ENCODE assay signal across 15 cellular contexts in the genomic region with DNA sequence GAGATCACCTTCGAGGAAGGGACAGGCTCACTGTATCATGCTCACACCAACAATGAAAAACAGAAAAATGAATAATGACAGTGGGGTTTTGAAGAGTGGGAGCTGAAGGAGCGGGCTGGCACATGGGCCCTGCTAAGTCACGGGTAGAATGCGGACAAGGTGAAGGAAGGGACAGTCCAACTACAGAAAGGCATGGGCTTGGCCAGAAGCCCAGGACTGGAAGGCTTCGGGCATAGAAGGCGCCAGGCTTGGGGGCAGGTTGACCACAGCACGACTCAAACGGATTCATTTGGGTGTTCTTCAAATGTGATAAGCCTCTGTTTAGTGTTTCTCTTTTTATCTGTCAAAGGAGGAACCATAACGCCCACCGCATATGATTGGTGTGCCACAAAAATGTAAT.
"Had no signal": no experiment of that assay in that cellular context is flagged by ENCODE, and none has a peak within 500 bp of the region (broad histone marks: within the 10 kb centered on the region; RNA-seq: fewer than 3 reads in every experiment).

No MANE protein-coding gene starts in this region.

- H3K27me3 ChIP-seq: breast epithelium, sigmoid colon had no signal

- H3K27ac ChIP-seq: breast epithelium, prostate gland, sigmoid colon, VCaP had no signal

- H3K4me1 ChIP-seq: breast epithelium, prostate gland, sigmoid colon had no signal

- ATAC-seq: esophagus mucosa; mucosa of descending colon; natural killer cell; stimulated activated naive CD8-positive, alpha-beta T cell treated with anti-CD3 and anti-CD28 coated beads, Interleukin-15, Interleukin-2, amounts not matched to agents 100 U/mL and 50 U/mL, for 24 hours had no signal

- DNase-seq: activated CD4-positive, alpha-beta memory T cell treated with anti-CD3 and anti-CD28 coated beads, Interleukin-2, amount 10 ng/mL, durations not matched to agents 7 days and 5 days; activated gamma-delta T cell; activated naive CD8-positive, alpha-beta T cell treated with anti-CD3 and anti-CD28 coated beads, Interleukin-2, amount 10 ng/mL, durations not matched to agents 7 days and 5 days; activated T-cell treated with anti-CD3 and anti-CD28 coated beads, Interleukin-2, amount 50 U/mL, for 48 hours; anterior cingulate cortex; mammary epithelial cell; mucosa of descending colon; natural killer cell; sigmoid colon; stimulated activated CD4-positive, alpha-beta T cell treated with anti-CD3 and anti-CD28 coated beads, Interleukin-2, amount 100 ng/mL, for 48 hours; stimulated activated naive CD8-positive, alpha-beta T cell treated with anti-CD3 and anti-CD28 coated beads, Interleukin-15, Interleukin-2, amounts not matched to agents 100 U/mL and 50 U/mL, for 24 hours had no signal

- H3K36me3 ChIP-seq: breast epithelium, prostate gland, sigmoid colon had no signal

- H3K9me3 ChIP-seq: breast epithelium, mucosa of descending colon, prostate gland, sigmoid colon had no signal

- H3K4me3 ChIP-seq: mucosa of descending colon, prostate gland, sigmoid colon had no signal
